In genomic region chr3:158819282-158819681, GRCh38 we compare ENCODE assay signal across 20 cellular contexts. TPM values are rescaled to one million over a fixed set of nuclear protein-coding genes. Genes with fewer than 3 reads are reported as not detected.
DNase-seq lines count a peak whose midpoint lies in the region; ATAC-seq, FAIRE-seq and TF ChIP-seq lines count a peak whose summit lies in the region.
"Had no signal": no experiment of that assay in that cellular context is flagged by ENCODE, and none has a peak within 500 bp of the region (broad histone marks: within the 10 kb centered on the region; RNA-seq: fewer than 3 reads in every experiment).

No MANE protein-coding gene starts in this region.

- H3K36me3 ChIP-seq in lower lobe of right lung: peaks cover 79% of the 10 kb centered on the region
- peaks cover 5% of the 10 kb centered on the region; the same call in 1 of the 2 replicates for H3K36me3 ChIP-seq in MM.1S (replicated peaks; ENCODE audit: insufficient read depth, low read length)

- H3K4me3 ChIP-seq in lower lobe of right lung (no peak overlapping the region), MM.1S (ENCODE audit: low read length) (no peak overlapping the region)

- no peak overlapping the region for H3K4me2 ChIP-seq in MM.1S (ENCODE audit: low read depth, low read length)

- no peak overlapping the region for H3K9ac ChIP-seq in MM.1S (ENCODE audit: low read length)

- intact Hi-C loops in lower lobe of right lung (cut with DNase I): no loop called here
- intact Hi-C loops in sciatic nerve (cut with DNase I): no loop called here

- H3K9me2 ChIP-seq in MM.1S (replicated peaks; ENCODE audit: insufficient read depth, low read length): no peaks in the 10 kb centered on the region

- peak; percentile 20 for FAIRE-seq in H54 (lab: Jason Lieb, UNC)
- FAIRE-seq: D721Med, GM12892 had no signal

- TF ChIP-seq POLR2A in H54 (IDR thresholded peaks at IDR 0.05; ENCODE audit: low read depth, low read length): no peak

- H4K20me1 ChIP-seq in MM.1S (ENCODE audit: insufficient read depth, low read length): no peaks in the 10 kb centered on the region

- TF ChIP-seq CTCF in lower lobe of right lung (IDR thresholded peaks at IDR 0.05) (no peak), MM.1S (IDR thresholded peaks at IDR 0.05; ENCODE audit: low read length) (no peak)

- H2AFZ ChIP-seq in MM.1S (ENCODE audit: low read length): no peak overlapping the region

- H3K27me3 ChIP-seq in lower lobe of right lung (ENCODE audit: low read depth) (no peaks in the 10 kb centered on the region), MM.1S (replicated peaks; ENCODE audit: insufficient read depth, low read length) (no peaks in the 10 kb centered on the region)

- H3K9me3 ChIP-seq in lower lobe of right lung (no peaks in the 10 kb centered on the region), MM.1S (replicated peaks; ENCODE audit: insufficient read depth, low read length) (no peaks in the 10 kb centered on the region)

- ATAC-seq in lower lobe of right lung: peak; percentile 38 to 48
- ATAC-seq in sciatic nerve: peak; percentile 77
- ATAC-seq: CD8-positive, alpha-beta T cell; HCT116; Panc1 had no signal

- H3F3A ChIP-seq in MM.1S (ENCODE audit: insufficient read depth, low read length): no peaks in the 10 kb centered on the region

- H3K79me2 ChIP-seq in MM.1S (ENCODE audit: low read length): no peaks in the 10 kb centered on the region

- DNase-seq in H54 (ENCODE audit: insufficient read length, low spot score) (no peak), NOMO-1 treated with DMSO at 0.1 percent for 48 hours (lab: John Stamatoyannopoulos, UW; ENCODE audit: unreplicated experiment) (peak; percentile 89), lower lobe of right lung (no peak), sciatic nerve (ENCODE audit: low spot score) (no peak), NCI-H748 (lab: John Stamatoyannopoulos, UW; ENCODE audit: unreplicated experiment) (no peak), iPS-NIHi11 (ENCODE audit: low spot score) (no peak), MM.1S (no peak)
- DNase-seq: CD8-positive, alpha-beta T cell; DND-41; GDM1; NCI-H1092 treated with DMSO at 0.1 percent for 48 hours; NCI-H1694; NCI-H2107; NCI-H345; NCI-H69; SHP77 had no signal

- H3K27ac ChIP-seq in lower lobe of right lung (no peak overlapping the region), MM.1S (ENCODE audit: low read length) (no peak overlapping the region)

- H3K4me1 ChIP-seq in lower lobe of right lung (no peaks in the 10 kb centered on the region), MM.1S (ENCODE audit: low read length) (no peaks in the 10 kb centered on the region)

RNA-seq across cellular contexts. Expression of gene MFSD1, which starts 17.4 kb away (rescaled TPM):
- total RNA-seq in lower lobe of right lung (102 TPM), sciatic nerve (54.6 TPM)
